In genomic region chr22:39528080-39528661, GRCh38 we compare ENCODE assay signal across 9 cellular contexts. TPM values are rescaled to one million over a fixed set of nuclear protein-coding genes. Genes with fewer than 3 reads are reported as not detected.
DNase-seq lines count a peak whose midpoint lies in the region; ATAC-seq, FAIRE-seq and TF ChIP-seq lines count a peak whose summit lies in the region.
"Had no signal": no experiment of that assay in that cellular context is flagged by ENCODE, and none has a peak within 500 bp of the region (broad histone marks: within the 10 kb centered on the region; RNA-seq: fewer than 3 reads in every experiment).

No MANE protein-coding gene starts in this region.

- peaks cover 62% of the 10 kb centered on the region for H3K36me3 ChIP-seq in lower lobe of right lung

- peak overlapping the region; percentile 21 for H3K27ac ChIP-seq in AG04450 (ENCODE audit: low read depth, low read length)
- peak overlapping the region; percentile 50 for H3K27ac ChIP-seq in lower lobe of right lung

- CTCF ChIA-PET in AG04450 (lab: Charles Lee) = interaction anchor here (0.8 to 3.3 kb wide), 18 partner anchors 8 to 649 kb away, joined by 3 to 41 read pairs (median 6); partner anchors contain the start of genes ATF4, RPL3, TAB1 and TNRC6B

- FAIRE-seq in H54 (lab: Jason Lieb, UNC) = no peak
- FAIRE-seq: endometrium had no signal

- POLR2A ChIA-PET in AG04450 (lab: Yijun Ruan, JAX) = interaction anchor here (0.5 to 4.1 kb wide), 8 partner anchors 8 to 734 kb away, joined by 3 to 44 read pairs (median 4); partner anchors contain the start of genes ATF4 and MIEF1

- intact Hi-C loops in lower lobe of right lung (cut with DNase I) = no loop called here

- TF ChIP-seq POLR2A in GM18505 (IDR thresholded peaks at IDR 0.05; ENCODE audit: borderline replicate concordance, extremely low read depth, insufficient read depth, insufficient read length) = peak; percentile 54
- no peak for TF ChIP-seq POLR2A in H54 (IDR thresholded peaks at IDR 0.05; ENCODE audit: low read depth, low read length)

- peak overlapping the region; percentile 98 for H3K4me3 Mint-ChIP-seq in T-helper 17 cell

- H3K27me3 Mint-ChIP-seq in T-helper 17 cell = no peaks in the 10 kb centered on the region

- no peaks in the 10 kb centered on the region for H3K27me3 ChIP-seq in AG04450 (ENCODE audit: control insufficient read depth, insufficient read depth, low read length)
- no peaks in the 10 kb centered on the region for H3K27me3 ChIP-seq in lower lobe of right lung (ENCODE audit: low read depth)

- no peak for ATAC-seq in GM18505 (IDR thresholded peaks at IDR 0.05; ENCODE audit: unreplicated experiment)
- no peak for ATAC-seq in T-helper 17 cell
- no peak for ATAC-seq in lower lobe of right lung
- no peak for ATAC-seq in HG03378 (IDR thresholded peaks at IDR 0.05; ENCODE audit: unreplicated experiment)

- H3K4me1 Mint-ChIP-seq in T-helper 17 cell = peaks cover 63% of the 10 kb centered on the region

- no peak overlapping the region for H3K4me3 ChIP-seq in AG04450 (ENCODE audit: low read depth, low read length)
- peak overlapping the region; percentile 30 for H3K4me3 ChIP-seq in lower lobe of right lung

- H3K27ac Mint-ChIP-seq in T-helper 17 cell = peak overlapping the region; percentile 89

- no peak for TF ChIP-seq CTCF in AG04450 (IDR thresholded peaks at IDR 0.05; ENCODE audit: low read depth, low read length)
- no peak for TF ChIP-seq CTCF in lower lobe of right lung (IDR thresholded peaks at IDR 0.05)

- peaks cover 4% of the 10 kb centered on the region for H3K36me3 Mint-ChIP-seq in T-helper 17 cell (ENCODE audit: low read depth)

- H3K4me1 ChIP-seq in lower lobe of right lung = peaks cover 86% of the 10 kb centered on the region

- DNase-seq in AG04450 (ENCODE audit: low read depth, low spot score) (no peak), T-helper 17 cell (no peak), lower lobe of right lung (peak; percentile 42), H54 (ENCODE audit: insufficient read length, low spot score) (no peak), AML-193 (lab: John Stamatoyannopoulos, UW) (no peak)
- no peak for DNase-seq in stimulated activated CD4-positive, alpha-beta T cell treated with anti-CD3 and anti-CD28 coated beads, Interleukin-4, amount 100 ng/mL, for 24 hours

- H3K9me3 ChIP-seq in AG04450 (ENCODE audit: control insufficient read depth, insufficient read depth, low read length) (no peaks in the 10 kb centered on the region; the same call in 1 of the 2 replicates), T-helper 17 cell (ENCODE audit: control insufficient read depth, low read length, poor library complexity, severe bottlenecking) (no peaks in the 10 kb centered on the region), lower lobe of right lung (no peaks in the 10 kb centered on the region)

RNA-seq across cellular contexts. Expression of gene RPS19BP1, which starts 4.4 kb away (rescaled TPM):
- 50.8 and 53.0 TPM in 2 replicates for polyA plus RNA-seq in AG04450 (2011; rRNA removed)
- polyA minus RNA-seq in AG04450 (2011; rRNA and poly(A)+ RNA removed) = 7.3 and 9.3 TPM in 2 replicates
- total RNA-seq in T-helper 17 cell (10 to 100 TPM; 42.6 to 47.3 TPM), lower lobe of right lung (67.9 TPM)

RNA-seq across cellular contexts. Expression of gene ATF4, which starts 7.8 kb away (rescaled TPM):
- 844 and 936 TPM in 2 replicates for polyA plus RNA-seq in AG04450 (2011; rRNA removed)
- 241 and 243 TPM in 2 replicates for polyA minus RNA-seq in AG04450 (2011; rRNA and poly(A)+ RNA removed)
- 100 to 1,000 TPM; 260 to 333 TPM for total RNA-seq in T-helper 17 cell
- total RNA-seq in lower lobe of right lung = 327 TPM

RNA-seq across cellular contexts. Expression of gene MIEF1, which starts 26.1 kb away (rescaled TPM):
- polyA plus RNA-seq in AG04450 (2011; rRNA removed) = 18.9 and 19.2 TPM in 2 replicates
- 22.3 and 24.3 TPM in 2 replicates for polyA minus RNA-seq in AG04450 (2011; rRNA and poly(A)+ RNA removed)
- total RNA-seq in T-helper 17 cell (10 to 100 TPM; 16.9 to 22.7 TPM), lower lobe of right lung (27.7 TPM)

RNA-seq across cellular contexts. Expression of gene CACNA1I, which starts 42.4 kb away (rescaled TPM):
- not detected in 2 replicates for polyA plus RNA-seq in AG04450 (2011; rRNA removed)
- not detected in 2 replicates for polyA minus RNA-seq in AG04450 (2011; rRNA and poly(A)+ RNA removed)
- total RNA-seq in T-helper 17 cell (10 to 100 TPM; 20.3 to 27.9 TPM), lower lobe of right lung (0.21 TPM)
